17 cellular contexts compared by ENCODE assay signal in genomic region chr9:15253197-15253596, GRCh38. TPM values are rescaled to one million over a fixed set of nuclear protein-coding genes. Genes with fewer than 3 reads are reported as not detected.
DNase-seq lines count a peak whose midpoint lies in the region; ATAC-seq and TF ChIP-seq lines count a peak whose summit lies in the region.
"Had no signal": no experiment of that assay in that cellular context is flagged by ENCODE, and none has a peak within 500 bp of the region (broad histone marks: within the 10 kb centered on the region; RNA-seq: fewer than 3 reads in every experiment).

No MANE protein-coding gene starts in this region.

- H3K36me3 ChIP-seq in MG63 = no peaks in the 10 kb centered on the region
- H3K36me3 ChIP-seq in Caco-2 (ENCODE audit: control insufficient read depth, insufficient read depth, low read length) = no peaks in the 10 kb centered on the region
- H3K36me3 ChIP-seq: suprapubic skin had no signal

- no peak for ATAC-seq in HG02970 (IDR thresholded peaks at IDR 0.05; ENCODE audit: low FRiP score, unreplicated experiment)

- no peak overlapping the region for H3K4me3 Mint-ChIP-seq in activated CD4-positive, alpha-beta T cell treated with anti-CD3 and anti-CD28 coated beads, Interleukin-2, amount 10 ng/mL, durations not matched to agents 7 days and 5 days
- H3K4me3 Mint-ChIP-seq in Caco-2 (ENCODE audit: unreplicated experiment) = no peak overlapping the region

- peaks cover 3% of the 10 kb centered on the region for H3K4me1 Mint-ChIP-seq in activated CD4-positive, alpha-beta T cell treated with anti-CD3 and anti-CD28 coated beads, Interleukin-2, amount 10 ng/mL, durations not matched to agents 7 days and 5 days
- peaks cover 6% of the 10 kb centered on the region for H3K4me1 Mint-ChIP-seq in Caco-2 (ENCODE audit: low read depth, unreplicated experiment)

- H3K4me3 ChIP-seq in MG63 (no peak overlapping the region), choroid plexus epithelial cell (ENCODE audit: low read depth, low read length) (no peak overlapping the region), Caco-2 (ENCODE audit: low read depth, low read length) (no peak overlapping the region)
- H3K4me3 ChIP-seq: suprapubic skin had no signal

- peak; percentile 29 for DNase-seq in GM03348 (ENCODE audit: low spot score)
- DNase-seq in MG63 = peak; percentile 68
- peak; percentile 68 for DNase-seq in choroid plexus epithelial cell (ENCODE audit: low read depth)
- peak; percentile 53 for DNase-seq in kidney tubule cell (ENCODE audit: low spot score)
- DNase-seq in activated CD4-positive, alpha-beta T cell treated with anti-CD3 and anti-CD28 coated beads, Interleukin-2, amount 10 ng/mL, durations not matched to agents 7 days and 5 days = no peak
- DNase-seq in NCI-H1417 treated with DMSO at 0.1 percent for 48 hours (lab: John Stamatoyannopoulos, UW) = no peak
- no peak for DNase-seq in Caco-2
- DNase-seq: amniotic stem cell; cerebellar nuclear complex; COR-L47; NCI-H2171; stimulated activated CD4-positive, alpha-beta T cell treated with anti-CD3 and anti-CD28 coated beads, Interleukin-4, amount 100 ng/mL, for 4 hours; stimulated activated CD8-positive, alpha-beta memory T cell treated with anti-CD3 and anti-CD28 coated beads, Interleukin-4, amount 100 ng/mL, for 48 hours; T-helper 1 cell had no signal

- 0 out of 2 replicates have a peak, but pooled peaks cover 3% of the 10 kb centered on the region for H3K4me1 ChIP-seq in Caco-2
- H3K4me1 ChIP-seq: suprapubic skin had no signal

- POLR2A ChIA-PET in activated CD4-positive, alpha-beta T cell treated with anti-CD3 and anti-CD28 coated beads, Interleukin-2, amount 10 ng/mL, durations not matched to agents 7 days and 5 days (lab: Charles Lee) = no interaction called here
- POLR2A ChIA-PET in Caco-2 (lab: Charles Lee) = no interaction called here

- peaks cover 10% of the 10 kb centered on the region for H3K36me3 Mint-ChIP-seq in activated CD4-positive, alpha-beta T cell treated with anti-CD3 and anti-CD28 coated beads, Interleukin-2, amount 10 ng/mL, durations not matched to agents 7 days and 5 days (ENCODE audit: low read depth)
- no peaks in the 10 kb centered on the region for H3K36me3 Mint-ChIP-seq in Caco-2 (ENCODE audit: insufficient read depth, unreplicated experiment)

- no peaks in the 10 kb centered on the region for H3K9me3 ChIP-seq in MG63
- H3K9me3 ChIP-seq in Caco-2 = no peaks in the 10 kb centered on the region
- H3K9me3 ChIP-seq: suprapubic skin had no signal

- no peaks in the 10 kb centered on the region for H3K9me3 Mint-ChIP-seq in activated CD4-positive, alpha-beta T cell treated with anti-CD3 and anti-CD28 coated beads, Interleukin-2, amount 10 ng/mL, durations not matched to agents 7 days and 5 days
- H3K9me3 Mint-ChIP-seq in Caco-2 (ENCODE audit: unreplicated experiment) = no peaks in the 10 kb centered on the region
- H3K9me3 Mint-ChIP-seq: activated T-helper 2 cell treated with anti-CD3 and anti-CD28 coated beads, Interferon-gamma antibody, Interleukin-2, Interleukin-4, amounts not matched to agents 10 μg/mL and 5 μg/mL and 100 μg/mL, durations not matched to agents 14 hours and 24 hours and 36 hours had no signal

- intact Hi-C loops in Caco-2 (cut with micrococcal nuclease; ENCODE audit: unreplicated experiment) = no loop called here

- TF ChIP-seq CTCF in choroid plexus epithelial cell (conservative IDR thresholded peaks at IDR 0.05; ENCODE audit: low read depth, low read length) (no peak), Caco-2 (IDR thresholded peaks at IDR 0.05; ENCODE audit: insufficient read depth in 1 of 2, low read depth in 1 of 2, low read length in 1 of 2, severe bottlenecking in 1 of 2, unreplicated experiment in 1 of 2) (no peak)

- no peak overlapping the region for H3K27ac Mint-ChIP-seq in activated CD4-positive, alpha-beta T cell treated with anti-CD3 and anti-CD28 coated beads, Interleukin-2, amount 10 ng/mL, durations not matched to agents 7 days and 5 days
- no peak overlapping the region for H3K27ac Mint-ChIP-seq in Caco-2 (ENCODE audit: unreplicated experiment)
- H3K27ac Mint-ChIP-seq: activated T-helper 2 cell treated with anti-CD3 and anti-CD28 coated beads, Interferon-gamma antibody, Interleukin-2, Interleukin-4, amounts not matched to agents 10 μg/mL and 5 μg/mL and 100 μg/mL, durations not matched to agents 14 hours and 24 hours and 36 hours had no signal

- no peaks in the 10 kb centered on the region for H3K27me3 ChIP-seq in MG63
- no peaks in the 10 kb centered on the region for H3K27me3 ChIP-seq in Caco-2 (replicated peaks; ENCODE audit: control insufficient read depth, insufficient read depth, low read length)
- H3K27me3 ChIP-seq: suprapubic skin had no signal

- H3K27me3 Mint-ChIP-seq in activated CD4-positive, alpha-beta T cell treated with anti-CD3 and anti-CD28 coated beads, Interleukin-2, amount 10 ng/mL, durations not matched to agents 7 days and 5 days = no peaks in the 10 kb centered on the region
- no peaks in the 10 kb centered on the region for H3K27me3 Mint-ChIP-seq in Caco-2 (ENCODE audit: insufficient read depth, unreplicated experiment)

- no TSS peak for BruUV-seq in Caco-2 (replicated peaks; lab: Mats Ljungman, UMichigan)

- CTCF ChIA-PET in activated CD4-positive, alpha-beta T cell treated with anti-CD3 and anti-CD28 coated beads, Interleukin-2, amount 10 ng/mL, durations not matched to agents 7 days and 5 days (lab: Charles Lee) = no interaction called here
- CTCF ChIA-PET in Caco-2 (lab: Charles Lee) = no interaction called here

RNA-seq across cellular contexts. Expression of gene TTC39B, which starts 53.8 kb away (rescaled TPM):
- 17.2 and 22.2 TPM in 2 replicates for total RNA-seq in MG63 (2014; rRNA removed; shearing (Covaris generic); ENCODE audit: low replicate concordance)
- 10 to 100 TPM; 25.5 to 27.0 TPM for total RNA-seq in activated CD4-positive, alpha-beta T cell treated with anti-CD3 and anti-CD28 coated beads, Interleukin-2, amount 10 ng/mL, durations not matched to agents 7 days and 5 days
- 6.9 and 7.6 TPM in 2 replicates for total RNA-seq in Caco-2 (2022)

Comparison
In these comparisons a context has a peak if more than half of its experiments do, and no peak if none do; other contexts are left out.
1. DNase-seq: peak in GM03348 (single experiment), MG63 (single experiment), choroid plexus epithelial cell (single experiment) and kidney tubule cell (single experiment); none in activated CD4-positive, alpha-beta T cell treated with anti-CD3 and anti-CD28 coated beads, Interleukin-2, amount 10 ng/mL, durations not matched to agents 7 days and 5 days (single experiment), NCI-H1417 treated with DMSO at 0.1 percent for 48 hours (single experiment) and Caco-2 (0 of 2).